8 cellular contexts compared by ENCODE assay signal in the genomic region with DNA sequence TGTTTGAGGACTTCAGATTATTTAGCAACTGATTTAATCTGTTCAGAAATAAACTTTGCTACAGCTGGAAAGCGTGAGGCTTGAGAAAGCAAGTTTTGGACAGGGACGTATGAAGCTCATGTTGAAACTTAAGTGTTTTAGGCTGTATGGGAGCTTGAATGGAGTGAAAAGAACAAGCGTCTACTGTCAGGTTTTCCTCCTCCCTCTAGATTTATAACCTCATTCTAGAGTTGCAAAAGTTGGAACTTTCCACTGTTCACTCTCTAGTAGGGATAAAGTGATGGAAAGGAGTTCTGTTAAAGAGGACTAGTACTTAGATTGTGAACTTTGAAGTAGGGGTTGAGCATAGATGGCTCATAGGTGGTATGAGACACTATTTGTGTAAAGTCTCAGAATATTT. TPM values are rescaled to one million over a fixed set of nuclear protein-coding genes. Genes with fewer than 3 reads are reported as not detected.
DNase-seq lines count a peak whose midpoint lies in the region; ATAC-seq and TF ChIP-seq lines count a peak whose summit lies in the region.

No MANE protein-coding gene starts in this region.

- WGBS in heart left ventricle, 4 donors = 2 to 5% (median 4%) methylated on average over 3 of the region's 3 CpGs
- 8% methylated on average over 3 of the region's 3 CpGs for WGBS in hepatocyte (ENCODE audit: low lambda C conversion rate, missing lambda C conversion rate)

- H2AFZ ChIP-seq in hepatocyte = no peak overlapping the region

- H3K27me3 ChIP-seq in heart left ventricle = no peaks in the 10 kb centered on the region
- H3K27me3 ChIP-seq in hepatocyte = no peaks in the 10 kb centered on the region
- no peaks in the 10 kb centered on the region for H3K27me3 ChIP-seq in skeletal muscle tissue (ENCODE audit: control insufficient read depth in 3 of 3, insufficient read depth in 3 of 3, low read length in 3 of 3)

- CTCF ChIA-PET in activated CD4-positive, alpha-beta memory T cell treated with anti-CD3 and anti-CD28 coated beads for 36 hours (lab: Charles Lee) = no interaction called here

- in situ Hi-C loops in GM13976 (cut with MboI; ENCODE audit: low sequenced_read_pairs, unreplicated experiment) = no loop called here

- DNase-seq in heart left ventricle (no peak), Right ventricle myocardium inferior (ENCODE audit: missing footprints) (no peak), hepatocyte (ENCODE audit: low spot score) (peak; percentile 38), GM13976 (ENCODE audit: low spot score) (no peak), GDM1 (lab: John Stamatoyannopoulos, UW) (no peak), NCI-H345 treated with DMSO at 0.1 percent for 48 hours (lab: John Stamatoyannopoulos, UW; ENCODE audit: unreplicated experiment) (no peak)
- DNase-seq in activated CD4-positive, alpha-beta memory T cell treated with anti-CD3 and anti-CD28 coated beads for 36 hours = no peak

- H3K9me3 ChIP-seq in heart left ventricle (no peaks in the 10 kb centered on the region), hepatocyte (ENCODE audit: low read depth) (no peaks in the 10 kb centered on the region), skeletal muscle tissue (ENCODE audit: control insufficient read depth in 3 of 3, low read length in 3 of 3) (no peaks in the 10 kb centered on the region)

- peak overlapping the region; percentile 95 for H3K27ac Mint-ChIP-seq in activated CD4-positive, alpha-beta memory T cell treated with anti-CD3 and anti-CD28 coated beads for 36 hours

- TF ChIP-seq CTCF in heart left ventricle (IDR thresholded peaks at IDR 0.05) = no peak
- no peak for TF ChIP-seq CTCF in hepatocyte (IDR thresholded peaks at IDR 0.05; ENCODE audit: poor library complexity)
- TF ChIP-seq CTCF in GM13976 (IDR thresholded peaks at IDR 0.05; ENCODE audit: borderline replicate concordance, control extremely low read depth, extremely low read depth, insufficient read depth, missing control alignments) = no peak

- H3K27ac ChIP-seq in heart left ventricle (peak overlapping the region in 8 of 12 donors; percentile 56 to 91 (median 86)), hepatocyte (peak overlapping the region; percentile 93), skeletal muscle tissue (ENCODE audit: low read depth, low read length) (peak overlapping the region; percentile 88)

- peak overlapping the region in 10 of 12 donors; percentile 59 to 85 (median 76) for H3K4me3 ChIP-seq in heart left ventricle
- H3K4me3 ChIP-seq in hepatocyte = peak overlapping the region; percentile 88
- peak overlapping the region; percentile 74 to 95 (median 91) for H3K4me3 ChIP-seq in skeletal muscle tissue (ENCODE audit: low read length in 3 of 3)

- peaks cover 56% of the 10 kb centered on the region for H4K20me1 ChIP-seq in hepatocyte (ENCODE audit: insufficient read depth, poor library complexity, severe bottlenecking)

- peak overlapping the region; percentile 76 for H3K4me2 ChIP-seq in hepatocyte

- no peak for ATAC-seq in heart left ventricle
- no peak for ATAC-seq in Right ventricle myocardium inferior

- peak overlapping the region; percentile 84 to 87 (median 86) for H3K9ac ChIP-seq in skeletal muscle tissue (ENCODE audit: low read depth in 1 of 3, low read length in 3 of 3)

- H3K36me3 Mint-ChIP-seq in activated CD4-positive, alpha-beta memory T cell treated with anti-CD3 and anti-CD28 coated beads for 36 hours = peaks cover 6% of the 10 kb centered on the region

- H3K36me3 ChIP-seq in heart left ventricle (peaks cover 0 to 4% (median 0%) of the 10 kb centered on the region in 9 donors), hepatocyte (replicated peaks; ENCODE audit: insufficient read depth, low read depth) (no peaks in the 10 kb centered on the region), skeletal muscle tissue (ENCODE audit: control insufficient read depth in 3 of 3, insufficient read depth in 3 of 3, low read length in 3 of 3) (no peaks in the 10 kb centered on the region)

- H3K27me3 Mint-ChIP-seq in activated CD4-positive, alpha-beta memory T cell treated with anti-CD3 and anti-CD28 coated beads for 36 hours = no peaks in the 10 kb centered on the region

- POLR2A ChIA-PET in activated CD4-positive, alpha-beta memory T cell treated with anti-CD3 and anti-CD28 coated beads for 36 hours (lab: Charles Lee) = interaction anchor here (1.2 to 1.9 kb wide), 4 partner anchors 9 to 123 kb away, joined by 4 to 16 read pairs (median 5); partner anchors contain the start of genes FKBP3, KLHL28 and TOGARAM1

- intact Hi-C loops in heart left ventricle (cut with DNase I) = loop anchor here in 6 of 10 donors (2.0 to 10.0 kb wide), 5 partner anchors 47 to 170 kb away; partner anchors contain the start of genes FKBP3 (in 4 of the 6), FANCM (in 2 of the 6), KLHL28 (in 2 of the 6) and TOGARAM1 (in 1 of the 6)
- intact Hi-C loops in Right ventricle myocardium inferior (cut with DNase I) = loop anchor here (2.0 kb wide), 1 partner anchor 50 kb away; the partner anchor contains the start of genes FANCM and FKBP3
- intact Hi-C loops in activated CD4-positive, alpha-beta memory T cell treated with anti-CD3 and anti-CD28 coated beads for 36 hours (cut with micrococcal nuclease) = no loop called here

- H3K4me1 ChIP-seq in heart left ventricle (peaks cover 0 to 58% (median 32%) of the 10 kb centered on the region in 12 donors), hepatocyte (ENCODE audit: insufficient read depth) (peaks cover 13% of the 10 kb centered on the region), skeletal muscle tissue (ENCODE audit: control insufficient read depth in 3 of 3, insufficient read depth in 3 of 3, low read length in 3 of 3) (peaks cover 13 to 37% (median 32%) of the 10 kb centered on the region in 3 donors)

- no peak for TF ChIP-seq POLR2A in heart left ventricle (IDR thresholded peaks at IDR 0.05)

- H3K9me2 ChIP-seq in hepatocyte (replicated peaks; ENCODE audit: insufficient read depth) = no peaks in the 10 kb centered on the region

- H3K9me3 Mint-ChIP-seq in activated CD4-positive, alpha-beta memory T cell treated with anti-CD3 and anti-CD28 coated beads for 36 hours = no peaks in the 10 kb centered on the region

- H3K4me1 Mint-ChIP-seq in activated CD4-positive, alpha-beta memory T cell treated with anti-CD3 and anti-CD28 coated beads for 36 hours (ENCODE audit: low read depth) = peaks cover 49% of the 10 kb centered on the region

- peak overlapping the region; percentile 95 for H3K4me3 Mint-ChIP-seq in activated CD4-positive, alpha-beta memory T cell treated with anti-CD3 and anti-CD28 coated beads for 36 hours

- peaks cover 60% of the 10 kb centered on the region for H3K79me2 ChIP-seq in hepatocyte

RNA-seq across cellular contexts. Expression of gene PRPF39, which starts 1.1 kb away (rescaled TPM):
- total RNA-seq in heart left ventricle = 10 to 100 TPM in 7 of 9 donors, 1 to 10 TPM in 2; 5.9 to 17.0 (median 13.3) TPM
- 10 to 100 TPM in 1 of 2 donors, 1 to 10 TPM in 1; 9.3 to 13.1 TPM for polyA plus RNA-seq in heart left ventricle
- total RNA-seq in Right ventricle myocardium inferior = 10.5 TPM
- 10 to 100 TPM; 38.9 to 40.9 TPM for total RNA-seq in activated CD4-positive, alpha-beta memory T cell treated with anti-CD3 and anti-CD28 coated beads for 36 hours
- 32.5 and 38.9 TPM in 2 replicates for total RNA-seq in hepatocyte
- polyA plus RNA-seq in hepatocyte = 18.2 and 27.8 TPM in 2 replicates
- 33.9 TPM for total RNA-seq in skeletal muscle tissue

RNA-seq across cellular contexts. Expression of gene FKBP3, which starts 49.3 kb away (rescaled TPM):
- total RNA-seq in heart left ventricle (100 to 1,000 TPM in 4 of 9 donors, 10 to 100 TPM in 5; 66.8 to 131 (median 99.1) TPM), Right ventricle myocardium inferior (121 TPM), hepatocyte (52.4 and 63.7 TPM in 2 replicates), skeletal muscle tissue (67.8 TPM)
- polyA plus RNA-seq in heart left ventricle (100 to 1,000 TPM in 1 of 2 donors, 10 to 100 TPM in 1; 81.8 to 226 TPM), hepatocyte (117 and 119 TPM in 2 replicates)
- 10 to 100 TPM; 71.2 to 72.4 TPM for total RNA-seq in activated CD4-positive, alpha-beta memory T cell treated with anti-CD3 and anti-CD28 coated beads for 36 hours

RNA-seq across cellular contexts. Expression of gene FANCM, which starts 50.7 kb away (rescaled TPM):
- total RNA-seq in heart left ventricle = 1 to 10 TPM; 1.8 to 4.5 (median 3.2) TPM
- polyA plus RNA-seq in heart left ventricle = 1 to 10 TPM; 1.4 to 2.9 TPM
- 3.5 TPM for total RNA-seq in Right ventricle myocardium inferior
- 10 to 100 TPM; 15.9 to 17.2 TPM for total RNA-seq in activated CD4-positive, alpha-beta memory T cell treated with anti-CD3 and anti-CD28 coated beads for 36 hours
- total RNA-seq in hepatocyte = 4.8 and 5.4 TPM in 2 replicates
- 1.9 and 3.2 TPM in 2 replicates for polyA plus RNA-seq in hepatocyte
- 7.3 TPM for total RNA-seq in skeletal muscle tissue
